In the genomic region with DNA sequence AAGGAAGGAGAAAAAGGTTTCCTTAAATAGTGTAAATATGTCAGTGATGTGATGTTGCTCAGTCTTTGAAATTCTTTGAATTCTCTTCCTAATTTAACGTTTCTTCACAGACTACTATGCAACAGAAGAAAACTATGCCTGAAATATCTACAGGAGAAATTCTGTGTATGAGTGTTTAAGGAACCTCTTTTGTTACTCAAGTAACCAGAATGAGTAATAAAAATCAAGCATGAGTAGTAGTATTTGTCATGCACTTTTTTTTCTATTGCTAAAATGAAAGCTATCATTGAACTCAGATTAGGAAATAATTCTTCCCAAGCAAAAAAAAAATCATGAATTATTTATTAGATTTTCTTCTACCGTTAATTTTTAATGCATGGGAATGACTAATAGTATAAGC, we compare ENCODE assay signal across 1 cellular context.
TF ChIP-seq lines count a peak whose summit lies in the region.

No MANE protein-coding gene starts in this region.

TF ChIP-seq in IMR-90, 13 proteins besides CTCF, POLR2A, EP300 and RAD21:
- TF ChIP-seq RFX5 (IDR thresholded peaks at IDR 0.05; ENCODE audit: low read depth, low read length) (no peak), RCOR1 (IDR thresholded peaks at IDR 0.05; ENCODE audit: insufficient replicate concordance, low read length) (no peak), NFE2L2 (IDR thresholded peaks at IDR 0.05; ENCODE audit: low read depth, low read length) (no peak), CHD1 (IDR thresholded peaks at IDR 0.05; ENCODE audit: low read depth, low read length) (no peak), BHLHE40 (IDR thresholded peaks at IDR 0.05; ENCODE audit: low read depth, low read length) (no peak), MXI1 (IDR thresholded peaks at IDR 0.05; ENCODE audit: borderline replicate concordance, low read depth, low read length) (no peak), MAZ (IDR thresholded peaks at IDR 0.05; ENCODE audit: borderline replicate concordance, low read depth, low read length) (no peak), CEBPB (IDR thresholded peaks at IDR 0.05; ENCODE audit: low read depth, low read length) (peak; percentile 78), MAFK (IDR thresholded peaks at IDR 0.05; ENCODE audit: low read depth, low read length) (0 out of 2 replicates have a peak, but pooled peaks have one; percentile 9), SMC3 (IDR thresholded peaks at IDR 0.05; ENCODE audit: low read depth, low read length) (0 out of 2 replicates have a peak, but pooled peaks have one; percentile 3), FOS (IDR thresholded peaks at IDR 0.05; ENCODE audit: low read depth, low read length) (0 out of 2 replicates have a peak, but pooled peaks have one; percentile 18)
- TF ChIP-seq, protein P1, sequence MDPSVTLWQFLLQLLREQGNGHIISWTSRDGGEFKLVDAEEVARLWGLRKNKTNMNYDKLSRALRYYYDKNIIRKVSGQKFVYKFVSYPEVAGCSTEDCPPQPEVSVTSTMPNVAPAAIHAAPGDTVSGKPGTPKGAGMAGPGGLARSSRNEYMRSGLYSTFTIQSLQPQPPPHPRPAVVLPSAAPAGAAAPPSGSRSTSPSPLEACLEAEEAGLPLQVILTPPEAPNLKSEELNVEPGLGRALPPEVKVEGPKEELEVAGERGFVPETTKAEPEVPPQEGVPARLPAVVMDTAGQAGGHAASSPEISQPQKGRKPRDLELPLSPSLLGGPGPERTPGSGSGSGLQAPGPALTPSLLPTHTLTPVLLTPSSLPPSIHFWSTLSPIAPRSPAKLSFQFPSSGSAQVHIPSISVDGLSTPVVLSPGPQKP (IDR thresholded peaks at IDR 0.05; ENCODE audit: borderline replicate concordance, low read depth, low read length) = no peak
- TF ChIP-seq, protein P2, sequence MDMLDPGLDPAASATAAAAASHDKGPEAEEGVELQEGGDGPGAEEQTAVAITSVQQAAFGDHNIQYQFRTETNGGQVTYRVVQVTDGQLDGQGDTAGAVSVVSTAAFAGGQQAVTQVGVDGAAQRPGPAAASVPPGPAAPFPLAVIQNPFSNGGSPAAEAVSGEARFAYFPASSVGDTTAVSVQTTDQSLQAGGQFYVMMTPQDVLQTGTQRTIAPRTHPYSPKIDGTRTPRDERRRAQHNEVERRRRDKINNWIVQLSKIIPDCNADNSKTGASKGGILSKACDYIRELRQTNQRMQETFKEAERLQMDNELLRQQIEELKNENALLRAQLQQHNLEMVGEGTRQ (IDR thresholded peaks at IDR 0.05; ENCODE audit: low read depth, low read length) = no peak
